1 cellular context compared by ENCODE assay signal in the genomic region with DNA sequence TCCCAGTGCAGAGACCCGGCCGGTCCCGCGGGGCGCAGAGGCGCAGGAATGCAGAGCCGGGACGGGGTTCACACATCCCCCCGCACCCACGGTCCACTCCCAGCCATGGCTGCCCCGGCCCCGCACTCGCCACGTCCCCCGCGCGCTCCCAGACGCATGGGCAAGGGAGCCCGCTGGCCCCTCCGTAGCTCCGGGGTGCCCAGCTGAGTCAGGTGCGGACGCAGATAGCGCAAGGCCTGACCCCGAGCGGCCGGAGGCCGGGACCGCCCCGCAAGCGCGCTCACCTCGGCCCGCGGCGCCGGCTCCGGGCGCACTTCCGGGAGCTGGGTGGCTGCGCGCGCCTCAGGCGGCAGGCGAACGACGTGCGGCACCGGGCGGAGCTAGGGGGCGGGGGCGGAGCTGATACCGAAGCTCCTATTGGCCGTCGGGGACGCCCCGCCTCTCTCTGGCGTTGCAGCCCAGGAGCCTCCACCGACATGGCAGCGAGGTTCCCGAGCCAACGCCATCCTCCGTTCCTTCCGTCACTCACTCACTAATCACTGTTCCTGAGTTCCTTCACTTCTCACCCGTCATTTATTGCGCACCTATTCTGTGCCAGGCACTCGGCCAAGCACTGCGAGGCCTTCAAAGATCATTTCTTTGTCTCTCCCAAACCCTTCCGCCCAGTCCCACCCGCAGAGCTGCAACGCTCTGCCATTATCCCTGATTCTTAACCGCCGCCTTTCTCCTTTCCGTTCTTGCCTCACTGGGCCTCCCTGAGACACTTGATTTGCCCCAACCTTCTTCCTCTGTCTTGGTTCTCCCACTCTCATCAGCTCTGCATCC.
TF ChIP-seq lines count a peak whose summit lies in the region.

TSS of gene ZNF18 (minus strand) at position 329 of the 825 bp plus-strand sequence. CDS start 4,646 bp downstream, outside the sequence.

TF ChIP-seq in K562, 482 proteins besides CTCF, POLR2A, EP300 and RAD21 (continued from another document):
- TF ChIP-seq, protein P1, sequence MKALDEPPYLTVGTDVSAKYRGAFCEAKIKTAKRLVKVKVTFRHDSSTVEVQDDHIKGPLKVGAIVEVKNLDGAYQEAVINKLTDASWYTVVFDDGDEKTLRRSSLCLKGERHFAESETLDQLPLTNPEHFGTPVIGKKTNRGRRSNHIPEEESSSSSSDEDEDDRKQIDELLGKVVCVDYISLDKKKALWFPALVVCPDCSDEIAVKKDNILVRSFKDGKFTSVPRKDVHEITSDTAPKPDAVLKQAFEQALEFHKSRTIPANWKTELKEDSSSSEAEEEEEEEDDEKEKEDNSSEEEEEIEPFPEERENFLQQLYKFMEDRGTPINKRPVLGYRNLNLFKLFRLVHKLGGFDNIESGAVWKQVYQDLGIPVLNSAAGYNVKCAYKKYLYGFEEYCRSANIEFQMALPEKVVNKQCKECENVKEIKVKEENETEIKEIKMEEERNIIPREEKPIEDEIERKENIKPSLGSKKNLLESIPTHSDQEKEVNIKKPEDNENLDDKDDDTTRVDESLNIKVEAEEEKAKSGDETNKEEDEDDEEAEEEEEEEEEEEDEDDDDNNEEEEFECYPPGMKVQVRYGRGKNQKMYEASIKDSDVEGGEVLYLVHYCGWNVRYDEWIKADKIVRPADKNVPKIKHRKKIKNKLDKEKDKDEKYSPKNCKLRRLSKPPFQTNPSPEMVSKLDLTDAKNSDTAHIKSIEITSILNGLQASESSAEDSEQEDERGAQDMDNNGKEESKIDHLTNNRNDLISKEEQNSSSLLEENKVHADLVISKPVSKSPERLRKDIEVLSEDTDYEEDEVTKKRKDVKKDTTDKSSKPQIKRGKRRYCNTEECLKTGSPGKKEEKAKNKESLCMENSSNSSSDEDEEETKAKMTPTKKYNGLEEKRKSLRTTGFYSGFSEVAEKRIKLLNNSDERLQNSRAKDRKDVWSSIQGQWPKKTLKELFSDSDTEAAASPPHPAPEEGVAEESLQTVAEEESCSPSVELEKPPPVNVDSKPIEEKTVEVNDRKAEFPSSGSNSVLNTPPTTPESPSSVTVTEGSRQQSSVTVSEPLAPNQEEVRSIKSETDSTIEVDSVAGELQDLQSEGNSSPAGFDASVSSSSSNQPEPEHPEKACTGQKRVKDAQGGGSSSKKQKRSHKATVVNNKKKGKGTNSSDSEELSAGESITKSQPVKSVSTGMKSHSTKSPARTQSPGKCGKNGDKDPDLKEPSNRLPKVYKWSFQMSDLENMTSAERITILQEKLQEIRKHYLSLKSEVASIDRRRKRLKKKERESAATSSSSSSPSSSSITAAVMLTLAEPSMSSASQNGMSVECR (CRISPR knock-in tag; IDR thresholded peaks at IDR 0.05): peak; percentile 60; the same call in 1 of the 2 replicates
- TF ChIP-seq CREB1 (IDR thresholded peaks at IDR 0.05): peak; percentile 57; the same call in 1 of the 2 replicates
- no peak for TF ChIP-seq CREB1 (CRISPR knock-in tag; IDR thresholded peaks at IDR 0.05)
- peak; percentile 59 for TF ChIP-seq TAF9B (IDR thresholded peaks at IDR 0.05; ENCODE audit: partially characterized antibody)
- peak; percentile 47; the same call in 1 of the 2 replicates for TF ChIP-seq EP400 (IDR thresholded peaks at IDR 0.05)
- TF ChIP-seq, protein P2, sequence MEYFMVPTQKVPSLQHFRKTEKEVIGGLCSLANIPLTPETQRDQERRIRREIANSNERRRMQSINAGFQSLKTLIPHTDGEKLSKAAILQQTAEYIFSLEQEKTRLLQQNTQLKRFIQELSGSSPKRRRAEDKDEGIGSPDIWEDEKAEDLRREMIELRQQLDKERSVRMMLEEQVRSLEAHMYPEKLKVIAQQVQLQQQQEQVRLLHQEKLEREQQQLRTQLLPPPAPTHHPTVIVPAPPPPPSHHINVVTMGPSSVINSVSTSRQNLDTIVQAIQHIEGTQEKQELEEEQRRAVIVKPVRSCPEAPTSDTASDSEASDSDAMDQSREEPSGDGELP (CRISPR knock-in tag; IDR thresholded peaks at IDR 0.05; ENCODE audit: borderline replicate concordance): peak; percentile 91
- peak; percentile 70; the same call in 1 of the 2 replicates for TF ChIP-seq GTF2E2 (tag; IDR thresholded peaks at IDR 0.05)
- TF ChIP-seq CHD1 (IDR thresholded peaks at IDR 0.05; ENCODE audit: low read length): no peak
- TF ChIP-seq ZNF740 (CRISPR knock-in tag; IDR thresholded peaks at IDR 0.05): no peak
- no peak for TF ChIP-seq ZNF740 (tag; IDR thresholded peaks at IDR 0.05)
- TF ChIP-seq BACH1 (tag; IDR thresholded peaks at IDR 0.05): no peak
- TF ChIP-seq BHLHE40 (IDR thresholded peaks at IDR 0.05; ENCODE audit: low read length): peak; percentile 70
- TF ChIP-seq ZKSCAN8 (CRISPR knock-in tag; IDR thresholded peaks at IDR 0.05): no peak
- peak; percentile 92 for TF ChIP-seq ELF1 (tag; IDR thresholded peaks at IDR 0.05)
- peak; percentile 96 for TF ChIP-seq PHF8 (IDR thresholded peaks at IDR 0.05; ENCODE audit: borderline replicate concordance, low read length)
- no peak; the same call in 1 of the 2 replicates for TF ChIP-seq MYC (IDR thresholded peaks at IDR 0.05; ENCODE audit: low read depth, low read length)
- TF ChIP-seq MYC (CRISPR knock-in tag; IDR thresholded peaks at IDR 0.05; ENCODE audit: borderline replicate concordance, low read depth): no peak
- peak in 1 of 2 experiments; percentile 50; a peak in 2 of 4 replicates for TF ChIP-seq MAZ (CRISPR knock-in tag; conservative IDR thresholded peaks at IDR 0.05 in 1 of 2, IDR thresholded peaks at IDR 0.05 in 1 of 2)
- TF ChIP-seq ZNF24 (IDR thresholded peaks at IDR 0.05): peak; percentile 90
- TF ChIP-seq POLR2H (tag; IDR thresholded peaks at IDR 0.05; ENCODE audit: low read depth): peak; percentile 80
- peak; percentile 88 for TF ChIP-seq CXXC5 (CRISPR knock-in tag; IDR thresholded peaks at IDR 0.05)
- peak; percentile 64 for TF ChIP-seq PHF20 (IDR thresholded peaks at IDR 0.05; ENCODE audit: partially characterized antibody)
- no peak for TF ChIP-seq RBM14 (IDR thresholded peaks at IDR 0.05; ENCODE audit: borderline replicate concordance, insufficient read depth, low read depth, low read length)
- no peak for TF ChIP-seq ZNF57 (CRISPR knock-in tag; IDR thresholded peaks at IDR 0.05)
- TF ChIP-seq DACH1 (IDR thresholded peaks at IDR 0.05; ENCODE audit: partially characterized antibody): peak; percentile 45
- TF ChIP-seq, protein P3, sequence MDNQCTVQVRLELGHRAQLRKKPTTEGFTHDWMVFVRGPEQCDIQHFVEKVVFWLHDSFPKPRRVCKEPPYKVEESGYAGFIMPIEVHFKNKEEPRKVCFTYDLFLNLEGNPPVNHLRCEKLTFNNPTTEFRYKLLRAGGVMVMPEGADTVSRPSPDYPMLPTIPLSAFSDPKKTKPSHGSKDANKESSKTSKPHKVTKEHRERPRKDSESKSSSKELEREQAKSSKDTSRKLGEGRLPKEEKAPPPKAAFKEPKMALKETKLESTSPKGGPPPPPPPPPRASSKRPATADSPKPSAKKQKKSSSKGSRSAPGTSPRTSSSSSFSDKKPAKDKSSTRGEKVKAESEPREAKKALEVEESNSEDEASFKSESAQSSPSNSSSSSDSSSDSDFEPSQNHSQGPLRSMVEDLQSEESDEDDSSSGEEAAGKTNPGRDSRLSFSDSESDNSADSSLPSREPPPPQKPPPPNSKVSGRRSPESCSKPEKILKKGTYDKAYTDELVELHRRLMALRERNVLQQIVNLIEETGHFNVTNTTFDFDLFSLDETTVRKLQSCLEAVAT (IDR thresholded peaks at IDR 0.05): 0 out of 4 replicates have a peak, but pooled peaks of 1 of the 2 experiments have one; percentile 24
- no peak for TF ChIP-seq ZNF121 (CRISPR knock-in tag; conservative IDR thresholded peaks at IDR 0.05)
- TF ChIP-seq ZNF431 (CRISPR knock-in tag; IDR thresholded peaks at IDR 0.05): no peak
- 0 out of 2 replicates have a peak, but pooled peaks have one; percentile 29 for TF ChIP-seq TRIM28 (IDR thresholded peaks at IDR 0.05)
- TF ChIP-seq ZBTB7A (IDR thresholded peaks at IDR 0.05; ENCODE audit: borderline replicate concordance, control insufficient read depth, low read depth, low read length): peak; percentile 39; the same call in 1 of the 2 replicates
- peak; percentile 96 for TF ChIP-seq SUPT5H (IDR thresholded peaks at IDR 0.05)
- no peak for TF ChIP-seq ZNF644 (tag; IDR thresholded peaks at IDR 0.05; ENCODE audit: low read depth)
- peak; percentile 55 for TF ChIP-seq FOSL1 (tag; conservative IDR thresholded peaks at IDR 0.05)
- TF ChIP-seq, protein P4, sequence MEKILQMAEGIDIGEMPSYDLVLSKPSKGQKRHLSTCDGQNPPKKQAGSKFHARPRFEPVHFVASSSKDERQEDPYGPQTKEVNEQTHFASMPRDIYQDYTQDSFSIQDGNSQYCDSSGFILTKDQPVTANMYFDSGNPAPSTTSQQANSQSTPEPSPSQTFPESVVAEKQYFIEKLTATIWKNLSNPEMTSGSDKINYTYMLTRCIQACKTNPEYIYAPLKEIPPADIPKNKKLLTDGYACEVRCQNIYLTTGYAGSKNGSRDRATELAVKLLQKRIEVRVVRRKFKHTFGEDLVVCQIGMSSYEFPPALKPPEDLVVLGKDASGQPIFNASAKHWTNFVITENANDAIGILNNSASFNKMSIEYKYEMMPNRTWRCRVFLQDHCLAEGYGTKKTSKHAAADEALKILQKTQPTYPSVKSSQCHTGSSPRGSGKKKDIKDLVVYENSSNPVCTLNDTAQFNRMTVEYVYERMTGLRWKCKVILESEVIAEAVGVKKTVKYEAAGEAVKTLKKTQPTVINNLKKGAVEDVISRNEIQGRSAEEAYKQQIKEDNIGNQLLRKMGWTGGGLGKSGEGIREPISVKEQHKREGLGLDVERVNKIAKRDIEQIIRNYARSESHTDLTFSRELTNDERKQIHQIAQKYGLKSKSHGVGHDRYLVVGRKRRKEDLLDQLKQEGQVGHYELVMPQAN (IDR thresholded peaks at IDR 0.05; ENCODE audit: borderline replicate concordance): 0 out of 2 replicates have a peak, but pooled peaks have one; percentile 27
- peak; percentile 36 for TF ChIP-seq EGR1 (conservative IDR thresholded peaks at IDR 0.05)
- TF ChIP-seq SIN3A (IDR thresholded peaks at IDR 0.05; ENCODE audit: borderline replicate concordance in 2 of 2, control insufficient read depth in 1 of 2, low read depth in 2 of 2, low read length in 2 of 2): peak in 1 of 2 experiments; percentile 61; a peak in 1 of 4 replicates
- TF ChIP-seq GMEB1 (CRISPR knock-in tag; IDR thresholded peaks at IDR 0.05): peak; percentile 55
- peak; percentile 93 for TF ChIP-seq POLR2G (IDR thresholded peaks at IDR 0.05; ENCODE audit: low read depth, low read length)
- TF ChIP-seq NFRKB (IDR thresholded peaks at IDR 0.05; ENCODE audit: low read depth): peak; percentile 76; the same call in 1 of the 2 replicates
- TF ChIP-seq POLR2B (IDR thresholded peaks at IDR 0.05; ENCODE audit: low read depth, partially characterized antibody): peak; percentile 94
- TF ChIP-seq NBN (IDR thresholded peaks at IDR 0.05; ENCODE audit: low read depth): 0 out of 2 replicates have a peak, but pooled peaks have one; percentile 25
- 0 out of 2 replicates have a peak, but pooled peaks have one; percentile 39 for TF ChIP-seq L3MBTL2 (IDR thresholded peaks at IDR 0.05)
- 0 out of 2 replicates have a peak, but pooled peaks have one; percentile 49 for TF ChIP-seq CBX1 (IDR thresholded peaks at IDR 0.05; ENCODE audit: low read depth)
TF ChIP-seq in K562: peak in this region for 81.
